In genomic region chr3:72613871-72614270, GRCh38 we compare ENCODE assay signal across 30 cellular contexts.
"Had no signal": no experiment of that assay in that cellular context is flagged by ENCODE, and none has a peak within 500 bp of the region (broad histone marks: within the 10 kb centered on the region; RNA-seq: fewer than 3 reads in every experiment).

No MANE protein-coding gene starts in this region.

- H3K9ac ChIP-seq: neural progenitor cell, parathyroid adenoma had no signal

- H3K27ac ChIP-seq: coronary artery, gastrocnemius medialis, heart left ventricle, hepatocyte, left lung, neural progenitor cell, parathyroid adenoma, prostate gland, right atrium auricular region, suprapubic skin, transverse colon, upper lobe of right lung, uterus had no signal

- H2AFZ ChIP-seq: hepatocyte, neural progenitor cell, parathyroid adenoma had no signal

- H3K36me3 ChIP-seq: gastrocnemius medialis, heart left ventricle, left lung, neural progenitor cell, prostate gland, right atrium auricular region, suprapubic skin, transverse colon, upper lobe of right lung, uterus had no signal

- FAIRE-seq: endometrium, islet of Langerhans had no signal

- H3K9me3 ChIP-seq: gastrocnemius medialis, left lung, prostate gland, suprapubic skin, transverse colon, upper lobe of right lung, uterus had no signal

- H3K36me3 Mint-ChIP-seq: neural progenitor cell had no signal

- H3K79me2 ChIP-seq: hepatocyte, parathyroid adenoma had no signal

- H3K4me3 ChIP-seq: coronary artery, gastrocnemius medialis, heart left ventricle, hepatocyte, left lung, neural progenitor cell, prostate gland, right atrium auricular region, smooth muscle cell, suprapubic skin, transverse colon, upper lobe of right lung, uterus had no signal

- DNase-seq: dermis blood vessel endothelial cell; effector memory CD8-positive, alpha-beta T cell; gastrocnemius medialis; heart left ventricle; left cardiac atrium; left lung; mesenchymal stem cell; midbrain; naive thymus-derived CD4-positive, alpha-beta T cell; stimulated activated CD4-positive, alpha-beta T cell treated with anti-CD3 and anti-CD28 coated beads, Interleukin-12 subunit alpha, Interleukin-12 subunit beta, amount 100 ng/mL, for 4 hours; stimulated activated CD4-positive, alpha-beta T cell treated with anti-CD3 and anti-CD28 coated beads, Interleukin-1b, Interleukin-23, amount 100 ng/mL, for 48 hours; stimulated activated CD4-positive, alpha-beta T cell treated with anti-CD3 and anti-CD28 coated beads, Interleukin-4, amount 100 ng/mL, for 1 hour; stimulated activated CD8-positive, alpha-beta memory T cell treated with anti-CD3 and anti-CD28 coated beads, Interleukin-4, amount 100 ng/mL, for 48 hours; stimulated activated naive CD4-positive, alpha-beta T cell; stimulated activated naive CD8-positive, alpha-beta T cell treated with anti-CD3 and anti-CD28 coated beads, Interleukin-15, amount 100 ng/mL, for 72 hours; transverse colon; upper lobe of right lung; uterus had no signal

- H3K4me1 ChIP-seq: gastrocnemius medialis, left lung, parathyroid adenoma, prostate gland, right atrium auricular region, suprapubic skin, transverse colon, upper lobe of right lung, uterus had no signal

- H3K27me3 Mint-ChIP-seq: effector memory CD8-positive, alpha-beta T cell; naive thymus-derived CD4-positive, alpha-beta T cell; stimulated activated naive CD8-positive, alpha-beta T cell treated with anti-CD3 and anti-CD28 coated beads, Interleukin-15, amount 100 ng/mL, for 72 hours had no signal

- H3K4me2 ChIP-seq: hepatocyte, neural progenitor cell, smooth muscle cell had no signal

- H3K4me3 Mint-ChIP-seq: effector memory CD8-positive, alpha-beta T cell; naive thymus-derived CD4-positive, alpha-beta T cell; nephron; neural progenitor cell; stimulated activated naive CD8-positive, alpha-beta T cell treated with anti-CD3 and anti-CD28 coated beads, Interleukin-15, amount 100 ng/mL, for 72 hours had no signal

- H3K9me3 Mint-ChIP-seq: effector memory CD8-positive, alpha-beta T cell; nephron; neural progenitor cell had no signal

- H3K27me3 ChIP-seq: gastrocnemius medialis, heart left ventricle, hepatocyte, left lung, neural progenitor cell, right atrium auricular region, suprapubic skin, transverse colon, upper lobe of right lung, uterus had no signal

- ATAC-seq: effector memory CD8-positive, alpha-beta T cell; gastrocnemius medialis; heart left ventricle; left cardiac atrium; left lung; naive thymus-derived CD4-positive, alpha-beta T cell; sciatic nerve; stimulated activated naive CD8-positive, alpha-beta T cell treated with anti-CD3 and anti-CD28 coated beads, Interleukin-15, amount 100 ng/mL, for 72 hours; upper lobe of right lung had no signal

- H3K27ac Mint-ChIP-seq: effector memory CD8-positive, alpha-beta T cell; naive thymus-derived CD4-positive, alpha-beta T cell; nephron; neural progenitor cell; stimulated activated naive CD8-positive, alpha-beta T cell treated with anti-CD3 and anti-CD28 coated beads, Interleukin-15, amount 100 ng/mL, for 72 hours had no signal
